ENCODE assay signal across 1 cellular context in the genomic region with DNA sequence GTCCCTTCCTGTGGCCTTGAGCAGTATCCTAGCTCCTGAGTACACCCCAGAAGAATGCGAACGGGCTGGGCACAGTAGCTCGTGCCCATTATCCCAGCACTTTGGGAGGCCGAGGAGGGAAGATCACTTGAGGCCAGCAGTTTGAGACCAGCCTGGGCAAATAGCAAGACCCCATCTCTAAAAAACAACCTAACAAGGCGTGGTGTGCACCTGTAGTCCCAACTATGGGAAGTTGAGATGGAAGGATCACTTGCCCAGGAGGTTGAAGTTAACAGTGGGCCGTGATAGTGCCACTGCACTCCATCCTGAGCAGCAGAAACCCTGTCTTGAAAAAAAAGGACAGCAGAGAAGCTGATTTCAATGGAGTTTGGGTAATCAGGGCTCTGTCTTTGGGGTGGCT.
TF ChIP-seq lines count a peak whose summit lies in the region.

No MANE protein-coding gene starts in this region.

TF ChIP-seq in A549, 52 proteins besides CTCF, POLR2A, EP300 and RAD21 (continued from another document):
- TF ChIP-seq, protein P1, sequence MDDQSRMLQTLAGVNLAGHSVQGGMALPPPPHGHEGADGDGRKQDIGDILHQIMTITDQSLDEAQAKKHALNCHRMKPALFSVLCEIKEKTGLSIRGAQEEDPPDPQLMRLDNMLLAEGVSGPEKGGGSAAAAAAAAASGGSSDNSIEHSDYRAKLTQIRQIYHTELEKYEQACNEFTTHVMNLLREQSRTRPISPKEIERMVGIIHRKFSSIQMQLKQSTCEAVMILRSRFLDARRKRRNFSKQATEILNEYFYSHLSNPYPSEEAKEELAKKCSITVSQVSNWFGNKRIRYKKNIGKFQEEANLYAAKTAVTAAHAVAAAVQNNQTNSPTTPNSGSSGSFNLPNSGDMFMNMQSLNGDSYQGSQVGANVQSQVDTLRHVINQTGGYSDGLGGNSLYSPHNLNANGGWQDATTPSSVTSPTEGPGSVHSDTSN (IDR thresholded peaks at IDR 0.05) = 0 out of 2 replicates have a peak, but pooled peaks have one; percentile 8
- no peak for TF ChIP-seq CBX8 (IDR thresholded peaks at IDR 0.05)
- no peak for TF ChIP-seq NR3C1 (IDR thresholded peaks at IDR 0.05)
- TF ChIP-seq SMC3 (IDR thresholded peaks at IDR 0.05) = no peak
- no peak for TF ChIP-seq TP53 (CRISPR knock-in tag; IDR thresholded peaks at IDR 0.05)
- TF ChIP-seq, protein P2, sequence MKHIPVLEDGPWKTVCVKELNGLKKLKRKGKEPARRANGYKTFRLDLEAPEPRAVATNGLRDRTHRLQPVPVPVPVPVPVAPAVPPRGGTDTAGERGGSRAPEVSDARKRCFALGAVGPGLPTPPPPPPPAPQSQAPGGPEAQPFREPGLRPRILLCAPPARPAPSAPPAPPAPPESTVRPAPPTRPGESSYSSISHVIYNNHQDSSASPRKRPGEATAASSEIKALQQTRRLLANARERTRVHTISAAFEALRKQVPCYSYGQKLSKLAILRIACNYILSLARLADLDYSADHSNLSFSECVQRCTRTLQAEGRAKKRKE (CRISPR knock-in tag; IDR thresholded peaks at IDR 0.05; ENCODE audit: low read depth) = no peak
- TF ChIP-seq RARB (CRISPR knock-in tag; IDR thresholded peaks at IDR 0.05) = no peak
- TF ChIP-seq, protein P3, sequence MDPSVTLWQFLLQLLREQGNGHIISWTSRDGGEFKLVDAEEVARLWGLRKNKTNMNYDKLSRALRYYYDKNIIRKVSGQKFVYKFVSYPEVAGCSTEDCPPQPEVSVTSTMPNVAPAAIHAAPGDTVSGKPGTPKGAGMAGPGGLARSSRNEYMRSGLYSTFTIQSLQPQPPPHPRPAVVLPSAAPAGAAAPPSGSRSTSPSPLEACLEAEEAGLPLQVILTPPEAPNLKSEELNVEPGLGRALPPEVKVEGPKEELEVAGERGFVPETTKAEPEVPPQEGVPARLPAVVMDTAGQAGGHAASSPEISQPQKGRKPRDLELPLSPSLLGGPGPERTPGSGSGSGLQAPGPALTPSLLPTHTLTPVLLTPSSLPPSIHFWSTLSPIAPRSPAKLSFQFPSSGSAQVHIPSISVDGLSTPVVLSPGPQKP (IDR thresholded peaks at IDR 0.05; ENCODE audit: low read depth, low read length) = no peak
- TF ChIP-seq RNF2 (IDR thresholded peaks at IDR 0.05; ENCODE audit: borderline replicate concordance, low read depth) = no peak
